In the genomic region with DNA sequence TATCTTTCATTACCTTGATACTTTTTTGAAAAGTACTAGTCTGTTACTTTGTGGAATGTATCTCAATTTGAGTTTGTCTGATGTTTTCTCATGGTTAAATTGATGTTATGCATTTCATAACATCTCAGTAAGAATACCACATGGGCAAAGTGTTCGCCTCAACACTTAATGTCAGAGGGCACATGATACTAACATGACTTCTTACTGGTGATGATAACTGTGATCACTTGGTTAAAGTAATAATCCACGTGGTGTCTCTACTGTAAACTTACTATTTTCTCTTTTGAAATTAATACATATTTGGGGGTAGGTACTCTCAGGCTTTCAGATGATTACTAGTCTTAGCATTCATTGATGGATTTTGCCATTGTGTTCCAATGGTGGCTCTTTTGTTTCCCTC, we compare ENCODE assay signal across 1 cellular context.
TF ChIP-seq lines count a peak whose summit lies in the region.

No MANE protein-coding gene starts in this region.

TF ChIP-seq in GM23338, 12 proteins besides CTCF, POLR2A, EP300 and RAD21 (continued from another document):
- TF ChIP-seq, protein P1, sequence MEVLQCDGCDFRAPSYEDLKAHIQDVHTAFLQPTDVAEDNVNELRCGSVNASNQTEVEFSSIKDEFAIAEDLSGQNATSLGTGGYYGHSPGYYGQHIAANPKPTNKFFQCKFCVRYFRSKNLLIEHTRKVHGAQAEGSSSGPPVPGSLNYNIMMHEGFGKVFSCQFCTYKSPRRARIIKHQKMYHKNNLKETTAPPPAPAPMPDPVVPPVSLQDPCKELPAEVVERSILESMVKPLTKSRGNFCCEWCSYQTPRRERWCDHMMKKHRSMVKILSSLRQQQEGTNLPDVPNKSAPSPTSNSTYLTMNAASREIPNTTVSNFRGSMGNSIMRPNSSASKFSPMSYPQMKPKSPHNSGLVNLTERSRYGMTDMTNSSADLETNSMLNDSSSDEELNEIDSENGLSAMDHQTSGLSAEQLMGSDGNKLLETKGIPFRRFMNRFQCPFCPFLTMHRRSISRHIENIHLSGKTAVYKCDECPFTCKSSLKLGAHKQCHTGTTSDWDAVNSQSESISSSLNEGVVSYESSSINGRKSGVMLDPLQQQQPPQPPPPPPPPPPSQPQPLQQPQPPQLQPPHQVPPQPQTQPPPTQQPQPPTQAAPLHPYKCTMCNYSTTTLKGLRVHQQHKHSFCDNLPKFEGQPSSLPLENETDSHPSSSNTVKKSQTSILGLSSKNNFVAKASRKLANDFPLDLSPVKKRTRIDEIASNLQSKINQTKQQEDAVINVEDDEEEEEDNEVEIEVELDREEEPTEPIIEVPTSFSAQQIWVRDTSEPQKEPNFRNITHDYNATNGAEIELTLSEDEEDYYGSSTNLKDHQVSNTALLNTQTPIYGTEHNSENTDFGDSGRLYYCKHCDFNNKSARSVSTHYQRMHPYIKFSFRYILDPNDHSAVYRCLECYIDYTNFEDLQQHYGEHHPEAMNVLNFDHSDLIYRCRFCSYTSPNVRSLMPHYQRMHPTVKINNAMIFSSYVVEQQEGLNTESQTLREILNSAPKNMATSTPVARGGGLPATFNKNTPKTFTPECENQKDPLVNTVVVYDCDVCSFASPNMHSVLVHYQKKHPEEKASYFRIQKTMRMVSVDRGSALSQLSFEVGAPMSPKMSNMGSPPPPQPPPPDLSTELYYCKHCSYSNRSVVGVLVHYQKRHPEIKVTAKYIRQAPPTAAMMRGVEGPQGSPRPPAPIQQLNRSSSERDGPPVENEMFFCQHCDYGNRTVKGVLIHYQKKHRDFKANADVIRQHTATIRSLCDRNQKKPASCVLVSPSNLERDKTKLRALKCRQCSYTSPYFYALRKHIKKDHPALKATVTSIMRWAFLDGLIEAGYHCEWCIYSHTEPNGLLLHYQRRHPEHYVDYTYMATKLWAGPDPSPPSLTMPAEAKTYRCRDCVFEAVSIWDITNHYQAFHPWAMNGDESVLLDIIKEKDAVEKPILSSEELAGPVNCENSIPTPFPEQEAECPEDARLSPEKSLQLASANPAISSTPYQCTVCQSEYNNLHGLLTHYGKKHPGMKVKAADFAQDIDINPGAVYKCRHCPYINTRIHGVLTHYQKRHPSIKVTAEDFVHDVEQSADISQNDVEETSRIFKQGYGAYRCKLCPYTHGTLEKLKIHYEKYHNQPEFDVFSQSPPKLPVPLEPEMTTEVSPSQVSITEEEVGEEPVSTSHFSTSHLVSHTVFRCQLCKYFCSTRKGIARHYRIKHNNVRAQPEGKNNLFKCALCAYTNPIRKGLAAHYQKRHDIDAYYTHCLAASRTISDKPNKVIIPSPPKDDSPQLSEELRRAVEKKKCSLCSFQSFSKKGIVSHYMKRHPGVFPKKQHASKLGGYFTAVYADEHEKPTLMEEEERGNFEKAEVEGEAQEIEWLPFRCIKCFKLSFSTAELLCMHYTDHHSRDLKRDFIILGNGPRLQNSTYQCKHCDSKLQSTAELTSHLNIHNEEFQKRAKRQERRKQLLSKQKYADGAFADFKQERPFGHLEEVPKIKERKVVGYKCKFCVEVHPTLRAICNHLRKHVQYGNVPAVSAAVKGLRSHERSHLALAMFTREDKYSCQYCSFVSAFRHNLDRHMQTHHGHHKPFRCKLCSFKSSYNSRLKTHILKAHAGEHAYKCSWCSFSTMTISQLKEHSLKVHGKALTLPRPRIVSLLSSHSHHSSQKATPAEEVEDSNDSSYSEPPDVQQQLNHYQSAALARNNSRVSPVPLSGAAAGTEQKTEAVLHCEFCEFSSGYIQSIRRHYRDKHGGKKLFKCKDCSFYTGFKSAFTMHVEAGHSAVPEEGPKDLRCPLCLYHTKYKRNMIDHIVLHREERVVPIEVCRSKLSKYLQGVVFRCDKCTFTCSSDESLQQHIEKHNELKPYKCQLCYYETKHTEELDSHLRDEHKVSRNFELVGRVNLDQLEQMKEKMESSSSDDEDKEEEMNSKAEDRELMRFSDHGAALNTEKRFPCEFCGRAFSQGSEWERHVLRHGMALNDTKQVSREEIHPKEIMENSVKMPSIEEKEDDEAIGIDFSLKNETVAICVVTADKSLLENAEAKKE (CRISPR knock-in tag; IDR thresholded peaks at IDR 0.05): no peak
- TF ChIP-seq REST (IDR thresholded peaks at IDR 0.05; ENCODE audit: unreplicated experiment) (no peak), CREB1 (CRISPR knock-in tag; IDR thresholded peaks at IDR 0.05; ENCODE audit: low read depth) (no peak), POLR2AphosphoS5 (IDR thresholded peaks at IDR 0.05; ENCODE audit: low read depth) (no peak), ZNF114 (CRISPR knock-in tag; IDR thresholded peaks at IDR 0.05) (no peak), STAT1 (IDR thresholded peaks at IDR 0.05; ENCODE audit: unreplicated experiment) (no peak)
